Comparison of ENCODE assay signal across 8 cellular contexts in genomic region chr18:12883684-12884520, GRCh38. TPM values are rescaled to one million over a fixed set of nuclear protein-coding genes. Genes with fewer than 3 reads are reported as not detected.
DNase-seq lines count a peak whose midpoint lies in the region; ATAC-seq and TF ChIP-seq lines count a peak whose summit lies in the region.

Gene PTPN2, minus strand, starts transcription at chr18:12884237. Its CDS starts 96 bp downstream, at chr18:12884141.

- CTCF ChIA-PET in activated CD4-positive, alpha-beta T cell treated with anti-CD3 and anti-CD28 coated beads, Interleukin-2, amount 10 ng/mL, durations not matched to agents 7 days and 5 days (lab: Charles Lee): interaction anchor here (0.6 to 2.4 kb wide), 11 partner anchors 9 to 109 kb away, joined by 3 to 9 read pairs (median 4); no protein-coding TSS in a partner anchor

- peak; percentile 68 for ATAC-seq in GM19372 (IDR thresholded peaks at IDR 0.05; ENCODE audit: low read depth, unreplicated experiment)
- peak; percentile 80 for ATAC-seq in HG03521 (IDR thresholded peaks at IDR 0.05; ENCODE audit: unreplicated experiment)
- ATAC-seq in left lobe of liver: peak; percentile 90

- H3K4me1 Mint-ChIP-seq in activated CD4-positive, alpha-beta T cell treated with anti-CD3 and anti-CD28 coated beads, Interleukin-2, amount 10 ng/mL, durations not matched to agents 7 days and 5 days: peaks cover 56% of the 10 kb centered on the region

- POLR2A ChIA-PET in activated CD4-positive, alpha-beta T cell treated with anti-CD3 and anti-CD28 coated beads, Interleukin-2, amount 10 ng/mL, durations not matched to agents 7 days and 5 days (lab: Charles Lee): interaction anchor here (0.6 to 1.9 kb wide), 5 partner anchors 9 to 496 kb away, joined by 3 to 5 read pairs (median 4); no protein-coding TSS in a partner anchor

- DNase-seq in NCI-H69 (lab: John Stamatoyannopoulos, UW) (peak; percentile 99), coronary artery (ENCODE audit: low spot score) (peak; percentile 95), left lobe of liver (ENCODE audit: low spot score) (peak; percentile 94)
- DNase-seq in activated CD4-positive, alpha-beta T cell treated with anti-CD3 and anti-CD28 coated beads, Interleukin-2, amount 10 ng/mL, durations not matched to agents 7 days and 5 days: peak; percentile 94
- peak; percentile 89 to 90 for DNase-seq in stimulated activated CD4-positive, alpha-beta T cell treated with anti-CD3 and anti-CD28 coated beads, Interleukin-2, amount 100 ng/mL, for 24 hours

- peak within 1 kb of the TSS; percentile 94 for H3K27ac Mint-ChIP-seq in activated CD4-positive, alpha-beta T cell treated with anti-CD3 and anti-CD28 coated beads, Interleukin-2, amount 10 ng/mL, durations not matched to agents 7 days and 5 days

- peak within 1 kb of the TSS; percentile 87 for H3K4me3 ChIP-seq in coronary artery

- H3K27me3 Mint-ChIP-seq in activated CD4-positive, alpha-beta T cell treated with anti-CD3 and anti-CD28 coated beads, Interleukin-2, amount 10 ng/mL, durations not matched to agents 7 days and 5 days: no peaks in the 10 kb centered on the region

- peak within 1 kb of the TSS; percentile 91 for H3K4me3 Mint-ChIP-seq in activated CD4-positive, alpha-beta T cell treated with anti-CD3 and anti-CD28 coated beads, Interleukin-2, amount 10 ng/mL, durations not matched to agents 7 days and 5 days

- TF ChIP-seq CTCF in C4-2B (conservative IDR thresholded peaks at IDR 0.05): no peak
- no peak for TF ChIP-seq CTCF in coronary artery (IDR thresholded peaks at IDR 0.05)

- peak within 1 kb of the TSS; percentile 92 for H3K27ac ChIP-seq in C4-2B
- peak within 1 kb of the TSS; percentile 99 for H3K27ac ChIP-seq in coronary artery

- H3K9me3 Mint-ChIP-seq in activated CD4-positive, alpha-beta T cell treated with anti-CD3 and anti-CD28 coated beads, Interleukin-2, amount 10 ng/mL, durations not matched to agents 7 days and 5 days: no peaks in the 10 kb centered on the region

- peaks cover 15% of the 10 kb centered on the region for H3K36me3 Mint-ChIP-seq in activated CD4-positive, alpha-beta T cell treated with anti-CD3 and anti-CD28 coated beads, Interleukin-2, amount 10 ng/mL, durations not matched to agents 7 days and 5 days (ENCODE audit: low read depth)

RNA-seq across cellular contexts. Expression of gene PTPN2, which starts in this region (rescaled TPM):
- 10 to 100 TPM; 61.0 to 69.7 TPM for total RNA-seq in activated CD4-positive, alpha-beta T cell treated with anti-CD3 and anti-CD28 coated beads, Interleukin-2, amount 10 ng/mL, durations not matched to agents 7 days and 5 days
- total RNA-seq in left lobe of liver: 9.9 TPM

Comparison
In these comparisons a context has a peak if more than half of its experiments do, and no peak if none do; other contexts are left out.
1. Peak in every context shown above with its lines: DNase-seq, ATAC-seq, H3K4me3 ChIP-seq and H3K27ac ChIP-seq.